Comparison of ENCODE assay signal across 8 cellular contexts in the genomic region with DNA sequence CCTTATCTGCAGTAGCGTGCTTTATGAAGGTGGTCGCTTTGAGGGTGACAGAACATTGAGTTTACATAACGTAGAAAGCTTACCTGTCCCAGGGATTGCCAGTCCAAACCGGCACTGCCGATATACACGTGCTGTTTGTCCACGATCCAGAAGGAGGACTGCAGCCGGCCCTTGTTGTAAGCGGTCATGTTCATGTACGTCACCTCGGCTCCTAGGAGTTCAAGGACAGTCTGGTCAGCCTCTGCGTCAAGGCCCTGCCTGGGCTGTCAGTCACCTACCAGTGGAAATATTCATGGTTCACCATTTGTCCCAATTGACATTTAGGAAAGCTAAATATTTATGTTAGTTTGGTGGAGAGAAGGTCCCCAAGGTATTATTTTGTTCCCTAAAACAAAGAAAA.
"Had no signal": no experiment of that assay in that cellular context is flagged by ENCODE, and none has a peak within 500 bp of the region (broad histone marks: within the 10 kb centered on the region; RNA-seq: fewer than 3 reads in every experiment).

No MANE protein-coding gene starts in this region.

- H3K4me3 ChIP-seq: K562 had no signal

- H3K4me3 Mint-ChIP-seq: H9 had no signal

- FAIRE-seq: H54, K562 had no signal

- DNase-seq: GOT3, H9, HCEC 1CT, IMR-90, KG1 had no signal

- H3K27ac ChIP-seq: HL-60 had no signal

- ATAC-seq: K562 had no signal
